ENCODE assay signal across 2 cellular contexts in the genomic region with DNA sequence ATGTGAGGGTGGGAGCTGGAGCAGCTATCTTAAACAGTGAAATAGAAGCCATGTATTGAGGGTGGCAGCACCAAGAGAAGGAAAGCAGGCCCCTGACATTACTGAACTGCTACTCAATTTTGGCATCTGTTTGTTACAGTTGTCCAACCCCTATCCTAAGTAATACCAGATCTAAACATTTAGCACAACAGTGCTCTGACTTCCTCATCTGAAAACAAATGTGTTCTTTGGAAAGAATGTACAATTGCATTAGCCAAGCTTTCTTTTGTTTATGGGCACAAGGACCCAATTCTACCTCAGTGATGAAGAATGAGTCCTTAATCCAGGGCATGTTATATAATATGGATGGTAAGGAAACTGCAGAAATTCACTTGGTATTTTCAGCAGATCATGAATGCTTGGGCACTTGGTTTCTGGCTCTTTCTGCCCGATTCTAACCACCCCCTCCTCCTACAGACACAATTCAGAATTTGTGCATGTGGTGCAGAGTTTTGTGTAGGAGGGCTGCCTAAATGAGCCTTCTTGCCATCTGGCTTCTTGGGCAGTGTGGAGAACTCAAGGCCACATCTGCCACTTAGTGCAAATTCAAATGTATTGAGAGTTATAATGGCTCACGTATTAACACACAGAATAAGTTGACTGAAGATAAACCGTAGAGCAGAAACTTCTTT.
A peak's percentile ranks its signal among the peaks of the same experiment; 100 is the strongest.
TF ChIP-seq lines count a peak whose summit lies in the region.

No MANE protein-coding gene starts in this region.

TF ChIP-seq in SK-N-SH treated with all-trans-retinoic acid at 6 μM for 48 hours, 23 proteins besides CTCF, POLR2A, EP300 and RAD21 (continued from another document):
- TF ChIP-seq TCF4 (CRISPR knock-in tag; IDR thresholded peaks at IDR 0.05; ENCODE audit: borderline replicate concordance) = 0 out of 2 replicates have a peak, but pooled peaks have one; percentile 24

TF ChIP-seq in SK-N-SH, 30 proteins besides CTCF, POLR2A, EP300 and RAD21 (continued from another document):
- TF ChIP-seq, protein P1, sequence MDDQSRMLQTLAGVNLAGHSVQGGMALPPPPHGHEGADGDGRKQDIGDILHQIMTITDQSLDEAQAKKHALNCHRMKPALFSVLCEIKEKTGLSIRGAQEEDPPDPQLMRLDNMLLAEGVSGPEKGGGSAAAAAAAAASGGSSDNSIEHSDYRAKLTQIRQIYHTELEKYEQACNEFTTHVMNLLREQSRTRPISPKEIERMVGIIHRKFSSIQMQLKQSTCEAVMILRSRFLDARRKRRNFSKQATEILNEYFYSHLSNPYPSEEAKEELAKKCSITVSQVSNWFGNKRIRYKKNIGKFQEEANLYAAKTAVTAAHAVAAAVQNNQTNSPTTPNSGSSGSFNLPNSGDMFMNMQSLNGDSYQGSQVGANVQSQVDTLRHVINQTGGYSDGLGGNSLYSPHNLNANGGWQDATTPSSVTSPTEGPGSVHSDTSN (IDR thresholded peaks at IDR 0.05) = no peak
- no peak for TF ChIP-seq ELF1 (IDR thresholded peaks at IDR 0.05)
- TF ChIP-seq, protein P2, sequence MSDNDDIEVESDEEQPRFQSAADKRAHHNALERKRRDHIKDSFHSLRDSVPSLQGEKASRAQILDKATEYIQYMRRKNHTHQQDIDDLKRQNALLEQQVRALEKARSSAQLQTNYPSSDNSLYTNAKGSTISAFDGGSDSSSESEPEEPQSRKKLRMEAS (IDR thresholded peaks at IDR 0.05; ENCODE audit: low read depth) = no peak
- no peak for TF ChIP-seq MXI1 (IDR thresholded peaks at IDR 0.05; ENCODE audit: low read depth, low read length)
- no peak for TF ChIP-seq TCF12 (IDR thresholded peaks at IDR 0.05)
- TF ChIP-seq GABPA (IDR thresholded peaks at IDR 0.05; ENCODE audit: low read depth) = no peak
- no peak; the same call in 1 of the 2 replicates for TF ChIP-seq POLR2AphosphoS5 (IDR thresholded peaks at IDR 0.05; ENCODE audit: low read depth, low read length)
